ENCODE assay signal across 16 cellular contexts in the genomic region with DNA sequence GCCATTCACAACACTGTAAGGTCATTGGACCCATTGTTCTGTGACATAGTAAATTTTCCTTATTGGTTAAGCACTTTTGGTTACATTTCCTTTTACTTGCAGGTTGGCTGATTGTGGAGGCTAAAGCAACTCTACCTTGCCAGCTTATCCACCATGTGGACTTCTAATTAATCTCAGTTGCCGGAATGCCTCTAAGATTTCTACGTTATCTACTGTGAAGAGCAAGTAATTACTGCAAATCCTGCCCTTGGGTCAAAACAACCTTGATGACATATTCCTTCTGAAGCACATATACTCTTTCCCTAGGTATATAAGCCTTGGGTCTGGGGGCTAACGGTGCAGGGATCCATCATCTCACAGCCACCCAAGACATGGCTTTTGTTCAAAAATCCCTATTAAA. TPM values are rescaled to one million over a fixed set of nuclear protein-coding genes. Genes with fewer than 3 reads are reported as not detected.
DNase-seq lines count a peak whose midpoint lies in the region; ATAC-seq and TF ChIP-seq lines count a peak whose summit lies in the region.
"Had no signal": no experiment of that assay in that cellular context is flagged by ENCODE, and none has a peak within 500 bp of the region (broad histone marks: within the 10 kb centered on the region; RNA-seq: fewer than 3 reads in every experiment).

No MANE protein-coding gene starts in this region.

- peaks cover 6% of the 10 kb centered on the region for H3K27me3 Mint-ChIP-seq in activated CD4-positive, alpha-beta T cell treated with anti-CD3 and anti-CD28 coated beads, Interleukin-2, amount 10 ng/mL, durations not matched to agents 24 days and 14 days
- H3K27me3 Mint-ChIP-seq in CD4-positive, alpha-beta memory T cell = no peaks in the 10 kb centered on the region
- H3K27me3 Mint-ChIP-seq in naive thymus-derived CD4-positive, alpha-beta T cell = peaks cover 0 to 6% (median 0%) of the 10 kb centered on the region in 5 donors
- H3K27me3 Mint-ChIP-seq in stimulated activated naive B cell treated with anti-CD40 and anti-IgM and Interleukin-4, amounts not matched to agents 10 μg/mL and 1 μg/mL and 100 μg/mL, for 72 hours = no peaks in the 10 kb centered on the region
- H3K27me3 Mint-ChIP-seq in activated CD8-positive, alpha-beta memory T cell treated with anti-CD3 and anti-CD28 coated beads, Interleukin-2, amount 10 ng/mL, durations not matched to agents 7 days and 5 days = peaks cover 2% of the 10 kb centered on the region
- H3K27me3 Mint-ChIP-seq: CD4-positive, CD25-positive, alpha-beta regulatory T cell had no signal

- H3K27ac Mint-ChIP-seq in activated CD4-positive, alpha-beta T cell treated with anti-CD3 and anti-CD28 coated beads, Interleukin-2, amount 10 ng/mL, durations not matched to agents 24 days and 14 days = peak overlapping the region; percentile 34
- peak overlapping the region in 5 of 7 donors; percentile 12 to 48 (median 37) for H3K27ac Mint-ChIP-seq in CD4-positive, alpha-beta memory T cell
- H3K27ac Mint-ChIP-seq in naive thymus-derived CD4-positive, alpha-beta T cell = peak overlapping the region in 6 of 9 donors; percentile 8 to 36 (median 22)
- peak overlapping the region; percentile 37 for H3K27ac Mint-ChIP-seq in stimulated activated naive B cell treated with anti-CD40 and anti-IgM and Interleukin-4, amounts not matched to agents 10 μg/mL and 1 μg/mL and 100 μg/mL, for 72 hours
- no peak overlapping the region for H3K27ac Mint-ChIP-seq in activated CD8-positive, alpha-beta memory T cell treated with anti-CD3 and anti-CD28 coated beads, Interleukin-2, amount 10 ng/mL, durations not matched to agents 7 days and 5 days
- H3K27ac Mint-ChIP-seq: CD4-positive, CD25-positive, alpha-beta regulatory T cell had no signal

- no peaks in the 10 kb centered on the region for H3K36me3 ChIP-seq in CD4-positive, alpha-beta memory T cell (ENCODE audit: insufficient read depth, low read length)
- no peaks in the 10 kb centered on the region for H3K36me3 ChIP-seq in naive thymus-derived CD4-positive, alpha-beta T cell (ENCODE audit: control insufficient read depth in 2 of 3, insufficient read depth in 3 of 3, low read length in 3 of 3)
- no peaks in the 10 kb centered on the region for H3K36me3 ChIP-seq in MM.1S (replicated peaks; ENCODE audit: insufficient read depth, low read length)
- H3K36me3 ChIP-seq: BLaER1 treated with 17β-estradiol and CSF1 and Interleukin-3, amounts not matched to agents 10 nM and 100 nM; HAP-1 had no signal

- no peak overlapping the region for H3K4me3 ChIP-seq in CD4-positive, alpha-beta memory T cell (ENCODE audit: low read length in 2 of 2)
- no peak overlapping the region for H3K4me3 ChIP-seq in naive thymus-derived CD4-positive, alpha-beta T cell (ENCODE audit: low read length)
- H3K4me3 ChIP-seq in MM.1S (ENCODE audit: low read length) = no peak overlapping the region
- H3K4me3 ChIP-seq: BLaER1 treated with 17β-estradiol and CSF1 and Interleukin-3, amounts not matched to agents 10 nM and 100 nM; GM12878; HAP-1 had no signal

- no peak overlapping the region for H3K4me3 Mint-ChIP-seq in activated CD4-positive, alpha-beta T cell treated with anti-CD3 and anti-CD28 coated beads, Interleukin-2, amount 10 ng/mL, durations not matched to agents 24 days and 14 days
- H3K4me3 Mint-ChIP-seq in CD4-positive, alpha-beta memory T cell = no peak overlapping the region
- no peak overlapping the region for H3K4me3 Mint-ChIP-seq in naive thymus-derived CD4-positive, alpha-beta T cell
- H3K4me3 Mint-ChIP-seq in stimulated activated naive B cell treated with anti-CD40 and anti-IgM and Interleukin-4, amounts not matched to agents 10 μg/mL and 1 μg/mL and 100 μg/mL, for 72 hours = no peak overlapping the region
- H3K4me3 Mint-ChIP-seq in activated CD8-positive, alpha-beta memory T cell treated with anti-CD3 and anti-CD28 coated beads, Interleukin-2, amount 10 ng/mL, durations not matched to agents 7 days and 5 days = no peak overlapping the region

- no peaks in the 10 kb centered on the region for H3K79me2 ChIP-seq in MM.1S (ENCODE audit: low read length)

- H3K9me2 ChIP-seq in MM.1S (replicated peaks; ENCODE audit: insufficient read depth, low read length) = no peaks in the 10 kb centered on the region

- ATAC-seq in naive thymus-derived CD4-positive, alpha-beta T cell = no peak
- ATAC-seq in stimulated activated naive B cell treated with anti-CD40 and anti-IgM and Interleukin-4, amounts not matched to agents 10 μg/mL and 1 μg/mL and 100 μg/mL, for 72 hours (replicated peaks) = no peak
- ATAC-seq in activated CD8-positive, alpha-beta memory T cell treated with anti-CD3 and anti-CD28 coated beads, Interleukin-2, amount 10 ng/mL, durations not matched to agents 7 days and 5 days = no peak
- no peak for ATAC-seq in GM21786 (IDR thresholded peaks at IDR 0.05; ENCODE audit: unreplicated experiment)
- ATAC-seq: GM12878 had no signal

- no peak overlapping the region for H3K9ac ChIP-seq in MM.1S (ENCODE audit: low read length)
- H3K9ac ChIP-seq: BLaER1 treated with 17β-estradiol and CSF1 and Interleukin-3, amounts not matched to agents 10 nM and 100 nM had no signal

- H3K4me2 ChIP-seq in MM.1S (ENCODE audit: low read depth, low read length) = no peak overlapping the region
- H3K4me2 ChIP-seq: BLaER1 treated with 17β-estradiol and CSF1 and Interleukin-3, amounts not matched to agents 10 nM and 100 nM had no signal

- CTCF ChIA-PET in CD4-positive, alpha-beta memory T cell (lab: Charles Lee; ENCODE audit: partially characterized antibody) = interaction anchor here (0.9 to 1.8 kb wide), 3 partner anchors 10 to 99 kb away, joined by 3 to 8 read pairs (median 8); no protein-coding TSS in a partner anchor
- CTCF ChIA-PET in naive thymus-derived CD4-positive, alpha-beta T cell (lab: Charles Lee) = interaction anchor here (1.3 to 1.9 kb wide), 2 partner anchors 84 to 123 kb away, joined by 3 to 6 read pairs; no protein-coding TSS in a partner anchor
- CTCF ChIA-PET in activated CD8-positive, alpha-beta memory T cell treated with anti-CD3 and anti-CD28 coated beads, Interleukin-2, amount 10 ng/mL, durations not matched to agents 7 days and 5 days (lab: Charles Lee) = interaction anchor here (1.4 to 8.1 kb wide), 2 partner anchors 84 to 106 kb away, joined by 4 to 61 read pairs; a partner anchor contains a TSS

- no peak for DNase-seq in activated CD4-positive, alpha-beta T cell treated with anti-CD3 and anti-CD28 coated beads, Interleukin-2, amount 10 ng/mL, durations not matched to agents 24 days and 14 days
- no peak for DNase-seq in activated CD4-positive, alpha-beta T cell treated with anti-CD3 and anti-CD28 coated beads for 48 hours
- no peak for DNase-seq in CD4-positive, alpha-beta memory T cell
- no peak for DNase-seq in naive thymus-derived CD4-positive, alpha-beta T cell
- no peak for DNase-seq in stimulated activated naive B cell treated with anti-CD40 and anti-IgM and Interleukin-4, amounts not matched to agents 10 μg/mL and 1 μg/mL and 100 μg/mL, for 72 hours
- DNase-seq in activated CD8-positive, alpha-beta memory T cell treated with anti-CD3 and anti-CD28 coated beads, Interleukin-2, amount 10 ng/mL, durations not matched to agents 7 days and 5 days = no peak
- no peak for DNase-seq in MM.1S
- DNase-seq: 8988T; AML-193; CD4-positive, CD25-positive, alpha-beta regulatory T cell; DMS79; KG1 had no signal

- POLR2A ChIA-PET in CD4-positive, alpha-beta memory T cell (lab: Charles Lee; ENCODE audit: partially characterized antibody) = interaction anchor here (1.2 to 1.3 kb wide), 2 partner anchors 98 to 105 kb away, joined by 3 to 5 read pairs; a partner anchor contains a TSS
- POLR2A ChIA-PET in naive thymus-derived CD4-positive, alpha-beta T cell (lab: Charles Lee) = interaction anchor here (1.5 kb wide), 1 partner anchor 98 kb away, joined by 4 read pairs; no protein-coding TSS in a partner anchor

- no peaks in the 10 kb centered on the region for H3K9me3 ChIP-seq in CD4-positive, alpha-beta memory T cell (ENCODE audit: control insufficient read depth in 1 of 2, low read length in 2 of 2)
- no peaks in the 10 kb centered on the region for H3K9me3 ChIP-seq in naive thymus-derived CD4-positive, alpha-beta T cell (ENCODE audit: control insufficient read depth in 2 of 3, low read length in 3 of 3)
- no peaks in the 10 kb centered on the region for H3K9me3 ChIP-seq in MM.1S (replicated peaks; ENCODE audit: insufficient read depth, low read length)
- H3K9me3 ChIP-seq: BLaER1 treated with 17β-estradiol and CSF1 and Interleukin-3, amounts not matched to agents 10 nM and 100 nM; HAP-1 had no signal

- H3K4me1 Mint-ChIP-seq in activated CD4-positive, alpha-beta T cell treated with anti-CD3 and anti-CD28 coated beads, Interleukin-2, amount 10 ng/mL, durations not matched to agents 24 days and 14 days = peaks cover 4% of the 10 kb centered on the region
- peaks cover 6 to 13% (median 7%) of the 10 kb centered on the region in 4 donors for H3K4me1 Mint-ChIP-seq in CD4-positive, alpha-beta memory T cell
- H3K4me1 Mint-ChIP-seq in naive thymus-derived CD4-positive, alpha-beta T cell = peaks cover 0 to 16% (median 10%) of the 10 kb centered on the region in 7 donors
- peaks cover 6 to 28% of the 10 kb centered on the region in 2 donors for H3K4me1 Mint-ChIP-seq in stimulated activated naive B cell treated with anti-CD40 and anti-IgM and Interleukin-4, amounts not matched to agents 10 μg/mL and 1 μg/mL and 100 μg/mL, for 72 hours
- peaks cover 14% of the 10 kb centered on the region for H3K4me1 Mint-ChIP-seq in activated CD8-positive, alpha-beta memory T cell treated with anti-CD3 and anti-CD28 coated beads, Interleukin-2, amount 10 ng/mL, durations not matched to agents 7 days and 5 days

- no peaks in the 10 kb centered on the region for H3K9me3 Mint-ChIP-seq in activated CD4-positive, alpha-beta T cell treated with anti-CD3 and anti-CD28 coated beads, Interleukin-2, amount 10 ng/mL, durations not matched to agents 24 days and 14 days
- no peaks in the 10 kb centered on the region for H3K9me3 Mint-ChIP-seq in CD4-positive, alpha-beta memory T cell
- peaks cover 0 to 2% (median 0%) of the 10 kb centered on the region in 11 donors for H3K9me3 Mint-ChIP-seq in naive thymus-derived CD4-positive, alpha-beta T cell
- peaks cover 0 to 1% of the 10 kb centered on the region in 2 donors for H3K9me3 Mint-ChIP-seq in stimulated activated naive B cell treated with anti-CD40 and anti-IgM and Interleukin-4, amounts not matched to agents 10 μg/mL and 1 μg/mL and 100 μg/mL, for 72 hours
- no peaks in the 10 kb centered on the region for H3K9me3 Mint-ChIP-seq in activated CD8-positive, alpha-beta memory T cell treated with anti-CD3 and anti-CD28 coated beads, Interleukin-2, amount 10 ng/mL, durations not matched to agents 7 days and 5 days (ENCODE audit: low read depth)
- H3K9me3 Mint-ChIP-seq: CD4-positive, CD25-positive, alpha-beta regulatory T cell had no signal

- TF ChIP-seq CTCF in MM.1S (IDR thresholded peaks at IDR 0.05; ENCODE audit: low read length) = no peak

- H4K20me1 ChIP-seq in MM.1S (ENCODE audit: insufficient read depth, low read length) = no peaks in the 10 kb centered on the region
- H4K20me1 ChIP-seq: BLaER1 treated with 17β-estradiol and CSF1 and Interleukin-3, amounts not matched to agents 10 nM and 100 nM had no signal

- intact Hi-C loops in activated CD4-positive, alpha-beta T cell treated with anti-CD3 and anti-CD28 coated beads, Interleukin-2, amount 10 ng/mL, durations not matched to agents 24 days and 14 days (cut with micrococcal nuclease) = no loop called here
- intact Hi-C loops in CD4-positive, alpha-beta memory T cell (cut with micrococcal nuclease) = no loop called here
- intact Hi-C loops in naive thymus-derived CD4-positive, alpha-beta T cell (cut with micrococcal nuclease) = loop anchor here in 1 of 2 donors (5.0 kb wide), 1 partner anchor 198 kb away; a partner anchor contains a TSS

- no peaks in the 10 kb centered on the region for H3K27me3 ChIP-seq in CD4-positive, alpha-beta memory T cell (ENCODE audit: insufficient read depth, low read length)
- H3K27me3 ChIP-seq in naive thymus-derived CD4-positive, alpha-beta T cell (ENCODE audit: control insufficient read depth in 2 of 2, insufficient read depth in 2 of 2, low read length in 2 of 2) = no peaks in the 10 kb centered on the region
- no peaks in the 10 kb centered on the region for H3K27me3 ChIP-seq in MM.1S (replicated peaks; ENCODE audit: insufficient read depth, low read length)
- H3K27me3 ChIP-seq: BLaER1 treated with 17β-estradiol and CSF1 and Interleukin-3, amounts not matched to agents 10 nM and 100 nM had no signal

- H3K27ac ChIP-seq in CD4-positive, alpha-beta memory T cell (ENCODE audit: low read depth, low read length) = no peak overlapping the region
- H3K27ac ChIP-seq in naive thymus-derived CD4-positive, alpha-beta T cell (ENCODE audit: low read depth, low read length) = no peak overlapping the region
- no peak overlapping the region for H3K27ac ChIP-seq in MM.1S (ENCODE audit: low read length)
- H3K27ac ChIP-seq: BLaER1 treated with 17β-estradiol and CSF1 and Interleukin-3, amounts not matched to agents 10 nM and 100 nM had no signal

- H3F3A ChIP-seq in MM.1S (ENCODE audit: insufficient read depth, low read length) = no peaks in the 10 kb centered on the region

- H3K36me3 Mint-ChIP-seq in activated CD4-positive, alpha-beta T cell treated with anti-CD3 and anti-CD28 coated beads, Interleukin-2, amount 10 ng/mL, durations not matched to agents 24 days and 14 days (ENCODE audit: low read depth) = peaks cover 2% of the 10 kb centered on the region
- H3K36me3 Mint-ChIP-seq in CD4-positive, alpha-beta memory T cell = peaks cover 0 to 1% of the 10 kb centered on the region in 2 donors
- H3K36me3 Mint-ChIP-seq in naive thymus-derived CD4-positive, alpha-beta T cell = no peaks in the 10 kb centered on the region
- H3K36me3 Mint-ChIP-seq in stimulated activated naive B cell treated with anti-CD40 and anti-IgM and Interleukin-4, amounts not matched to agents 10 μg/mL and 1 μg/mL and 100 μg/mL, for 72 hours = no peaks in the 10 kb centered on the region
- H3K36me3 Mint-ChIP-seq in activated CD8-positive, alpha-beta memory T cell treated with anti-CD3 and anti-CD28 coated beads, Interleukin-2, amount 10 ng/mL, durations not matched to agents 7 days and 5 days = no peaks in the 10 kb centered on the region
- H3K36me3 Mint-ChIP-seq: CD4-positive, CD25-positive, alpha-beta regulatory T cell had no signal

- H3K4me1 ChIP-seq in CD4-positive, alpha-beta memory T cell (ENCODE audit: insufficient read depth, low read length) = peaks cover 6% of the 10 kb centered on the region
- peaks cover 0 to 4% of the 10 kb centered on the region in 2 donors for H3K4me1 ChIP-seq in naive thymus-derived CD4-positive, alpha-beta T cell (ENCODE audit: control insufficient read depth in 2 of 2, insufficient read depth in 2 of 2, low read length in 2 of 2)
- H3K4me1 ChIP-seq in MM.1S (ENCODE audit: low read length) = no peaks in the 10 kb centered on the region

- no peak overlapping the region for H2AFZ ChIP-seq in MM.1S (ENCODE audit: low read length)

RNA-seq across cellular contexts. Expression of a gene that starts 19.5 kb away (rescaled TPM):
- total RNA-seq in activated CD4-positive, alpha-beta T cell treated with anti-CD3 and anti-CD28 coated beads, Interleukin-2, amount 10 ng/mL, durations not matched to agents 24 days and 14 days = 0.26 and 1.0 TPM in 2 replicates
- total RNA-seq in CD4-positive, alpha-beta memory T cell = 10 to 100 TPM; 14.1 to 17.3 TPM
- 1 to 10 TPM; 6.3 to 6.7 TPM for polyA plus RNA-seq in CD4-positive, alpha-beta memory T cell
- total RNA-seq in naive thymus-derived CD4-positive, alpha-beta T cell = 10 to 100 TPM in 2 of 5 experiments, 1 to 10 TPM in 3; 2.3 to 19.2 (median 9.6) TPM
- 1 to 10 TPM; 2.3 to 8.7 TPM for polyA plus RNA-seq in naive thymus-derived CD4-positive, alpha-beta T cell
- total RNA-seq in activated CD8-positive, alpha-beta memory T cell treated with anti-CD3 and anti-CD28 coated beads, Interleukin-2, amount 10 ng/mL, durations not matched to agents 7 days and 5 days = 1 to 10 TPM in 1 of 2 experiments, under 1 TPM in 1; 0.54 to 1.2 TPM

RNA-seq across cellular contexts. Expression of a gene that starts 23.6 kb away (rescaled TPM):
- 17.1 and 18.4 TPM in 2 replicates for total RNA-seq in activated CD4-positive, alpha-beta T cell treated with anti-CD3 and anti-CD28 coated beads, Interleukin-2, amount 10 ng/mL, durations not matched to agents 24 days and 14 days
- total RNA-seq in CD4-positive, alpha-beta memory T cell = 10 to 100 TPM; 11.3 to 12.8 TPM
- 1 to 10 TPM; 3.3 to 3.5 TPM for polyA plus RNA-seq in CD4-positive, alpha-beta memory T cell
- 10 to 100 TPM in 2 of 5 experiments, 1 to 10 TPM in 3; 7.3 to 14.3 (median 9.2) TPM for total RNA-seq in naive thymus-derived CD4-positive, alpha-beta T cell
- polyA plus RNA-seq in naive thymus-derived CD4-positive, alpha-beta T cell = 1 to 10 TPM; 1.3 to 2.0 TPM
- 10 to 100 TPM in 1 of 2 experiments, 1 to 10 TPM in 1; 8.8 to 11.0 TPM for total RNA-seq in activated CD8-positive, alpha-beta memory T cell treated with anti-CD3 and anti-CD28 coated beads, Interleukin-2, amount 10 ng/mL, durations not matched to agents 7 days and 5 days
